19 cellular contexts compared by ENCODE assay signal in the genomic region with DNA sequence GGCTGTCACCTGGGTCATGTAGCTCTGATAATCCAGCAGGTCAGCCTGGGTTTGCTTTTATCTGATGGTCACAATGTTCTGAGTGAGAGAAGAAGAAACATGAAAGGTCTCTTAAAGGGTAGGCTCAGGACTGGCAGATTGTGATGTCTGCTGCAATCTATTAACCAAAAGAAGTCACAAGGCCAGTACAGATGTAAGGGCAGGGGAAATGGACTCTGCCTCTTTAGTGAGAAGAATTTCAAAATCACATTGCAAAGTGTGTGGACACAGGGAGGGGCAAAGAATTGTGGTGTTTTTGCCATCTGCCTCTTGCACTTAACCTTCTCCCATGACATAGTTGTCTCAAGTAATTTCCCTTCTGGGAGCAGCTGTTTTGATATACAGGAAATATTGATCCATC. TPM values are rescaled to one million over a fixed set of nuclear protein-coding genes. Genes with fewer than 3 reads are reported as not detected.
DNase-seq lines count a peak whose midpoint lies in the region; ATAC-seq and TF ChIP-seq lines count a peak whose summit lies in the region.
"Had no signal": no experiment of that assay in that cellular context is flagged by ENCODE, and none has a peak within 500 bp of the region (broad histone marks: within the 10 kb centered on the region; RNA-seq: fewer than 3 reads in every experiment).

No MANE protein-coding gene starts in this region.

- ATAC-seq in left cardiac atrium (no peak), left lobe of liver (peak; percentile 93)
- ATAC-seq in natural killer cell treated with Interleukin-12 subunit alpha and Interleukin-12 subunit beta and Interleukin-15 and Interleukin-18, amount 100 ng/mL, for 72 hours: no peak
- ATAC-seq: Panc1 had no signal

- H3K9me3 ChIP-seq in left ventricle myocardium inferior (replicated peaks): no peaks in the 10 kb centered on the region
- H3K9me3 ChIP-seq: SJCRH30 had no signal

- H3K4me1 ChIP-seq in left ventricle myocardium inferior: no peaks in the 10 kb centered on the region
- H3K4me1 ChIP-seq: SJCRH30 had no signal

- no peak overlapping the region for H3K4me3 Mint-ChIP-seq in natural killer cell treated with Interleukin-12 subunit alpha and Interleukin-12 subunit beta and Interleukin-15 and Interleukin-18, amount 100 ng/mL, for 72 hours
- H3K4me3 Mint-ChIP-seq: B cell, CD14-positive monocyte, IgD-negative memory B cell had no signal

- H3K27me3 Mint-ChIP-seq in natural killer cell treated with Interleukin-12 subunit alpha and Interleukin-12 subunit beta and Interleukin-15 and Interleukin-18, amount 100 ng/mL, for 72 hours: peaks cover 0 to 5% of the 10 kb centered on the region in 2 donors
- H3K27me3 Mint-ChIP-seq: B cell, IgD-negative memory B cell had no signal

- no peak for DNase-seq in left ventricle myocardium inferior
- no peak for DNase-seq in left cardiac atrium
- DNase-seq in NCI-H69 (lab: John Stamatoyannopoulos, UW): peak; percentile 15
- DNase-seq in left lobe of liver (ENCODE audit: low spot score): peak; percentile 40
- peak; percentile 49 for DNase-seq in renal cortical epithelial cell (ENCODE audit: low read depth)
- no peak for DNase-seq in AG08396 (ENCODE audit: low spot score)
- DNase-seq in nucleus accumbens (lab: John Stamatoyannopoulos, UW): no peak
- no peak for DNase-seq in natural killer cell treated with Interleukin-12 subunit alpha and Interleukin-12 subunit beta and Interleukin-15 and Interleukin-18, amount 100 ng/mL, for 72 hours (ENCODE audit: low spot score)
- DNase-seq: EL, GF-D8, NCI-H1105, NCI-H2029 treated with DMSO at 0.1 percent for 48 hours, NCI-H748 treated with DMSO at 0.1 percent for 48 hours, SJCRH30 had no signal

- H3K27ac Mint-ChIP-seq in natural killer cell treated with Interleukin-12 subunit alpha and Interleukin-12 subunit beta and Interleukin-15 and Interleukin-18, amount 100 ng/mL, for 72 hours: no peak overlapping the region
- H3K27ac Mint-ChIP-seq: B cell, CD14-positive monocyte, IgD-negative memory B cell had no signal

- H3K4me1 Mint-ChIP-seq in natural killer cell treated with Interleukin-12 subunit alpha and Interleukin-12 subunit beta and Interleukin-15 and Interleukin-18, amount 100 ng/mL, for 72 hours (ENCODE audit: low read depth in 2 of 2): no peaks in the 10 kb centered on the region
- H3K4me1 Mint-ChIP-seq: B cell, CD14-positive monocyte, IgD-negative memory B cell had no signal

- no peak for TF ChIP-seq CTCF in left ventricle myocardium inferior (IDR thresholded peaks at IDR 0.05; ENCODE audit: borderline replicate concordance)

- no peak overlapping the region for H3K4me3 ChIP-seq in left ventricle myocardium inferior
- H3K4me3 ChIP-seq: SJCRH30 had no signal

- peaks cover 9% of the 10 kb centered on the region for H3K9me3 Mint-ChIP-seq in natural killer cell treated with Interleukin-12 subunit alpha and Interleukin-12 subunit beta and Interleukin-15 and Interleukin-18, amount 100 ng/mL, for 72 hours

- peak overlapping the region; percentile 3 for H3K27ac ChIP-seq in left ventricle myocardium inferior (replicated peaks)
- H3K27ac ChIP-seq: SJCRH30 had no signal

- H3K36me3 Mint-ChIP-seq in natural killer cell treated with Interleukin-12 subunit alpha and Interleukin-12 subunit beta and Interleukin-15 and Interleukin-18, amount 100 ng/mL, for 72 hours: no peaks in the 10 kb centered on the region
- H3K36me3 Mint-ChIP-seq: CD14-positive monocyte, IgD-negative memory B cell had no signal

- no peaks in the 10 kb centered on the region for H3K27me3 ChIP-seq in left ventricle myocardium inferior (ENCODE audit: low read depth)
- H3K27me3 ChIP-seq: SJCRH30 had no signal

- intact Hi-C loops in left ventricle myocardium inferior (cut with micrococcal nuclease): no loop called here
- intact Hi-C loops in left cardiac atrium (cut with DNase I): no loop called here

- no peaks in the 10 kb centered on the region for H3K36me3 ChIP-seq in left ventricle myocardium inferior
- H3K36me3 ChIP-seq: SJCRH30 had no signal

RNA-seq across cellular contexts. Expression of gene IL1RAPL1, which starts 40.9 kb away (rescaled TPM):
- total RNA-seq in left ventricle myocardium inferior (1.9 TPM), left cardiac atrium (1 to 10 TPM; 1.6 to 1.7 TPM), left lobe of liver (not detected), renal cortical epithelial cell (0.05 TPM in 1 of 2 replicates, not detected in the other)
- not detected for total RNA-seq in natural killer cell treated with Interleukin-12 subunit alpha and Interleukin-12 subunit beta and Interleukin-15 and Interleukin-18, amount 100 ng/mL, for 72 hours
- total RNA-seq: B cell, NCI-H460, SJCRH30 had no signal

Comparison
In these comparisons a context has a peak if more than half of its experiments do, and no peak if none do; other contexts are left out.
1. DNase-seq: peak in NCI-H69 (single experiment), left lobe of liver (single experiment) and renal cortical epithelial cell (single experiment); none in left ventricle myocardium inferior (single experiment), left cardiac atrium (single experiment), AG08396 (single experiment), nucleus accumbens (0 of 56) and natural killer cell treated with Interleukin-12 subunit alpha and Interleukin-12 subunit beta and Interleukin-15 and Interleukin-18, amount 100 ng/mL, for 72 hours (single experiment).